Comparison of ENCODE assay signal across 19 cellular contexts in the genomic region with DNA sequence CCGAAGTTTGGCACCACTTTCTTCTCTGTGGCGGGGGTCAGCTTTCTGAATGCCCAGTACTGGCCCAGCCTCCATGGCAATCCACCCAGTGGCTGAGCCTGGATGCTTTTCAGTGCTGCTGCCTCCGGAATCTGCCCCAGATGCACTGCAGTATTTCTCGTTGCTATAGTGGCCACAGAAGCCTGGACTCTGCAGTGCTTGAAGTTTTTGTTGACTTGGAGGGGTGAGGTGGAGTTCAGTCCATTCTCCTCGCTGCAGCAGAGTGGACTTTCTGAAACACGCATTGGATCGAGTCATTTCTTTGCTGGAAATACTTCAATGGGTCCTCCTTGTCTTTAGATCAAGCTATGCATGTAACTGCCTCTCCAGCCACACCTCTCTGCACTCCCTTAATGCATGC. TPM values are rescaled to one million over a fixed set of nuclear protein-coding genes. Genes with fewer than 3 reads are reported as not detected.
"Had no signal": no experiment of that assay in that cellular context is flagged by ENCODE, and none has a peak within 500 bp of the region (broad histone marks: within the 10 kb centered on the region; RNA-seq: fewer than 3 reads in every experiment).

No MANE protein-coding gene starts in this region.

RNA-seq across cellular contexts. Expression of a gene that starts 16.8 kb away (rescaled TPM):
- total RNA-seq: chondrocyte, colonic mucosa, dermis blood vessel endothelial cell, dorsolateral prefrontal cortex, esophagus mucosa, esophagus squamous epithelium, gastrocnemius medialis, glomerular endothelial cell, heart right ventricle, kidney epithelial cell, left cardiac atrium, left lung, left ventricle myocardium superior, lower leg skin, lower lobe of right lung, lung microvascular endothelial cell, mononuclear cell, mucosa of gallbladder had no signal
- polyA plus RNA-seq: heart right ventricle, keratinocyte had no signal
